ENCODE assay signal across 24 cellular contexts in genomic region chr2:106735807-106736206, GRCh38.
A peak's percentile ranks its signal among the peaks of the same experiment; 100 is the strongest.
DNase-seq lines count a peak whose midpoint lies in the region; ATAC-seq, FAIRE-seq and TF ChIP-seq lines count a peak whose summit lies in the region.
"Had no signal": no experiment of that assay in that cellular context is flagged by ENCODE, and none has a peak within 500 bp of the region (broad histone marks: within the 10 kb centered on the region; RNA-seq: fewer than 3 reads in every experiment).

No MANE protein-coding gene starts in this region.

- H3K9me3 ChIP-seq in HepG2 (ENCODE audit: low read length) = no peaks in the 10 kb centered on the region
- no peaks in the 10 kb centered on the region for H3K9me3 ChIP-seq in right lobe of liver
- no peaks in the 10 kb centered on the region for H3K9me3 ChIP-seq in K562 (replicated peaks; ENCODE audit: control insufficient read depth, insufficient read depth, low read depth, low read length)
- peaks cover 45% of the 10 kb centered on the region for H3K9me3 ChIP-seq in endodermal cell (ENCODE audit: control insufficient read depth, low read length)
- H3K9me3 ChIP-seq: BE2C, BLaER1 had no signal

- TF ChIP-seq POLR2A in HepG2 (IDR thresholded peaks at IDR 0.05; ENCODE audit: insufficient read depth in 1 of 2, low read depth in 2 of 2, low read length in 2 of 2) (no peak), right lobe of liver (IDR thresholded peaks at IDR 0.05) (no peak), K562 (conservative IDR thresholded peaks at IDR 0.05) (no peak)

- H3K4me3 Mint-ChIP-seq in endodermal cell = no peak overlapping the region
- H3K4me3 Mint-ChIP-seq: CD14-positive monocyte; CD4-positive, alpha-beta memory T cell; CD4-positive, CD25-positive, alpha-beta regulatory T cell; CD8-positive, alpha-beta memory T cell had no signal

- no peaks in the 10 kb centered on the region for H3K27me3 Mint-ChIP-seq in endodermal cell (ENCODE audit: insufficient read depth)
- H3K27me3 Mint-ChIP-seq: CD8-positive, alpha-beta memory T cell had no signal

- H3K4me2 ChIP-seq in HepG2 (ENCODE audit: low read depth, low read length) = no peak overlapping the region
- H3K4me2 ChIP-seq in K562 (ENCODE audit: insufficient read depth, low read length) = no peak overlapping the region
- H3K4me2 ChIP-seq: BLaER1 had no signal

- POLR2A ChIA-PET in HepG2 (lab: Yijun Ruan, JAX) = no interaction called here
- POLR2A ChIA-PET in K562 (lab: Yijun Ruan, JAX) = no interaction called here

- TF ChIP-seq RAD21 in HepG2 (CRISPR knock-in tag; IDR thresholded peaks at IDR 0.05) (no peak), K562 (CRISPR knock-in tag; conservative IDR thresholded peaks at IDR 0.05 in 1 of 2, IDR thresholded peaks at IDR 0.05 in 1 of 2) (no peak)

- no peak overlapping the region for H3K27ac Mint-ChIP-seq in endodermal cell
- H3K27ac Mint-ChIP-seq: CD14-positive monocyte; CD4-positive, alpha-beta memory T cell; CD4-positive, CD25-positive, alpha-beta regulatory T cell; CD8-positive, alpha-beta memory T cell had no signal

- H3K27ac ChIP-seq in HepG2 (ENCODE audit: extremely low read length, insufficient read depth, low read length) (no peak overlapping the region), right lobe of liver (no peak overlapping the region), K562 (ENCODE audit: extremely low read depth, low read depth, low read length) (no peak overlapping the region), endodermal cell (ENCODE audit: low read depth, low read length) (no peak overlapping the region)
- H3K27ac ChIP-seq: 22Rv1, BLaER1 had no signal

- DNase-seq in HepG2 (ENCODE audit: low spot score) = no peak
- DNase-seq in right lobe of liver = no peak
- no peak for DNase-seq in K562 (ENCODE audit: extremely low read depth in 1 of 4, low spot score in 3 of 4)
- DNase-seq in endodermal cell = no peak
- no peak for DNase-seq in NCI-H2029 (lab: John Stamatoyannopoulos, UW)
- DNase-seq: ACHN; BE2C; C1 segment of cervical spinal cord; CD4-positive, alpha-beta memory T cell; CD4-positive, CD25-positive, alpha-beta regulatory T cell; CD8-positive, alpha-beta memory T cell; COR-L47; DMS 273 treated with DMSO at 0.1 percent for 48 hours; DMS153; DMS53; DMS79; GF-D8 had no signal

- no peaks in the 10 kb centered on the region for H3K79me2 ChIP-seq in HepG2 (ENCODE audit: insufficient read depth, low read length)
- no peaks in the 10 kb centered on the region for H3K79me2 ChIP-seq in K562 (ENCODE audit: control insufficient read depth, insufficient read depth, low read length)

- H3K4me1 ChIP-seq in HepG2 (ENCODE audit: insufficient read depth, low read length) (no peaks in the 10 kb centered on the region), right lobe of liver (no peaks in the 10 kb centered on the region), K562 (replicated peaks in 1 of 2; ENCODE audit: control insufficient read depth in 2 of 2, insufficient read depth in 2 of 2, low read length in 2 of 2) (no peaks in the 10 kb centered on the region), endodermal cell (ENCODE audit: control insufficient read depth, insufficient read depth, low read length) (peaks cover 4% of the 10 kb centered on the region)
- H3K4me1 ChIP-seq: BE2C, BLaER1 had no signal

- H3K9me3 Mint-ChIP-seq in endodermal cell = peaks cover 43% of the 10 kb centered on the region

- CTCF ChIA-PET in HepG2 (lab: Yijun Ruan, JAX; ENCODE audit: low intra/inter-chr PET ratio, low total read pairs) = no interaction called here
- CTCF ChIA-PET in K562 (lab: Yijun Ruan, JAX; ENCODE audit: low intra/inter-chr PET ratio) = no interaction called here

- BruUV-seq in HepG2 (replicated peaks; lab: Mats Ljungman, UMichigan) = no TSS peak
- no TSS peak for BruUV-seq in K562 (replicated peaks; lab: Mats Ljungman, UMichigan)

- no peak overlapping the region for H3K9ac ChIP-seq in HepG2 (ENCODE audit: insufficient read depth, low read depth, low read length)
- no peak overlapping the region for H3K9ac ChIP-seq in K562 (ENCODE audit: insufficient read depth in 1 of 2, low read depth in 2 of 2, low read length in 2 of 2)
- no peak overlapping the region for H3K9ac ChIP-seq in endodermal cell (ENCODE audit: extremely low read depth, low read length, poor library complexity, severe bottlenecking)
- H3K9ac ChIP-seq: BLaER1 had no signal

- in situ Hi-C loops in HepG2 (cut with HindIII; ENCODE audit: extremely low pct_ligation_motif_present, low pct_unique_long_range_greater_than_20kb) = no loop called here
- in situ Hi-C loops in K562 (cut with MboI) = no loop called here

- TF ChIP-seq CTCF in HepG2 (CRISPR knock-in tag; IDR thresholded peaks at IDR 0.05) (no peak), right lobe of liver (IDR thresholded peaks at IDR 0.05) (no peak), K562 (IDR thresholded peaks at IDR 0.05 in 2 of 3, conservative IDR thresholded peaks at IDR 0.05 in 1 of 3; ENCODE audit: insufficient read depth in 2 of 3, low read depth in 1 of 3, low read length in 3 of 3) (no peak), endodermal cell (conservative IDR thresholded peaks at IDR 0.05) (no peak)

- H3K36me3 ChIP-seq in HepG2 (replicated peaks in 1 of 2; ENCODE audit: control insufficient read depth in 1 of 2, insufficient read depth in 2 of 2, low read length in 2 of 2) (no peaks in the 10 kb centered on the region), right lobe of liver (no peaks in the 10 kb centered on the region), K562 (ENCODE audit: control insufficient read depth, insufficient read depth, low read length) (no peaks in the 10 kb centered on the region), endodermal cell (ENCODE audit: control insufficient read depth, insufficient read depth, low read length) (no peaks in the 10 kb centered on the region)
- H3K36me3 ChIP-seq: BE2C, BLaER1 had no signal

- no peak for FAIRE-seq in HepG2 (lab: Jason Lieb, UNC)
- no peak for FAIRE-seq in K562 (lab: Jason Lieb, UNC)
- FAIRE-seq: G401.6, GM12891, GM19239 had no signal

- TF ChIP-seq EP300 in HepG2 (IDR thresholded peaks at IDR 0.05; ENCODE audit: low read depth in 2 of 2, low read length in 2 of 2) (no peak), HepG2 (CRISPR knock-in tag; IDR thresholded peaks at IDR 0.05; ENCODE audit: borderline replicate concordance) (no peak), K562 (IDR thresholded peaks at IDR 0.05; ENCODE audit: low read length) (no peak)

- H3K4me3 ChIP-seq in HepG2 (replicated peaks in 1 of 3; ENCODE audit: insufficient read depth in 1 of 3, low read depth in 2 of 3, low read length in 3 of 3) (no peak overlapping the region), right lobe of liver (no peak overlapping the region), K562 (no peak overlapping the region), endodermal cell (ENCODE audit: low read length) (peak overlapping the region; percentile 59)
- H3K4me3 ChIP-seq: BLaER1 had no signal

- H3K27me3 ChIP-seq in HepG2 (ENCODE audit: control insufficient read depth in 1 of 2, insufficient read depth in 2 of 2, low read length in 2 of 2) = 0 out of 5 replicates have a peak, but pooled peaks cover 0 to 8% of the 10 kb centered on the region in 2 experiments
- H3K27me3 ChIP-seq in right lobe of liver = no peaks in the 10 kb centered on the region
- H3K27me3 ChIP-seq in K562 (ENCODE audit: control insufficient read depth in 2 of 2, insufficient read depth in 2 of 2, low read length in 2 of 2) = no peaks in the 10 kb centered on the region
- no peaks in the 10 kb centered on the region for H3K27me3 ChIP-seq in endodermal cell (ENCODE audit: control insufficient read depth, insufficient read depth, low read length, poor library complexity, severe bottlenecking)
- H3K27me3 ChIP-seq: BE2C, BLaER1 had no signal

- peaks cover 22% of the 10 kb centered on the region for H3K4me1 Mint-ChIP-seq in endodermal cell
- H3K4me1 Mint-ChIP-seq: CD14-positive monocyte; CD4-positive, alpha-beta memory T cell; CD4-positive, CD25-positive, alpha-beta regulatory T cell; CD8-positive, alpha-beta memory T cell had no signal

- no peaks in the 10 kb centered on the region for H4K20me1 ChIP-seq in HepG2 (ENCODE audit: insufficient read depth, low read length)
- H4K20me1 ChIP-seq in K562 (replicated peaks; ENCODE audit: control insufficient read depth, insufficient read depth, low read length) = no peaks in the 10 kb centered on the region; the same call in 1 of the 2 replicates
- H4K20me1 ChIP-seq: BLaER1 had no signal

- intact Hi-C loops in HepG2 (cut with micrococcal nuclease; ENCODE audit: unreplicated experiment) (no loop called here), right lobe of liver (cut with DNase I) (no loop called here), K562 (cut with micrococcal nuclease) (no loop called here)

- H2AFZ ChIP-seq in HepG2 (ENCODE audit: low read length) (no peak overlapping the region), K562 (ENCODE audit: low read depth, low read length) (no peak overlapping the region)

- no peaks in the 10 kb centered on the region for H3K9me1 ChIP-seq in K562 (ENCODE audit: control insufficient read depth, insufficient read depth, low read length)

- 7% methylated on average over 5 of the region's 5 CpGs for WGBS in HepG2 (ENCODE audit: low lambda C conversion rate)
- 51% methylated on average over 5 of the region's 5 CpGs for WGBS in right lobe of liver (ENCODE audit: insufficient coverage, low coverage, low lambda C conversion rate, missing lambda C conversion rate)
- WGBS in K562 (ENCODE audit: insufficient coverage, low coverage, missing lambda C conversion rate) = 1% methylated on average over 5 of the region's 5 CpGs
- 96 to 100% methylated on average over 1 to 5 of the region's 5 CpGs for WGBS in endodermal cell (ENCODE audit: insufficient coverage in 1 of 2, insufficient read length in 1 of 2), 2 experiments

- ATAC-seq in HepG2 (no peak), right lobe of liver (no peak), K562 (no peak), HG03432 (IDR thresholded peaks at IDR 0.05; ENCODE audit: unreplicated experiment) (no peak)

- H3K36me3 Mint-ChIP-seq in endodermal cell (ENCODE audit: low read depth) = no peaks in the 10 kb centered on the region
- H3K36me3 Mint-ChIP-seq: CD14-positive monocyte; CD4-positive, alpha-beta memory T cell; CD4-positive, CD25-positive, alpha-beta regulatory T cell; CD8-positive, alpha-beta memory T cell had no signal

TF ChIP-seq in HepG2, 621 proteins besides CTCF, POLR2A, EP300 and RAD21:
- peak; percentile 91 for TF ChIP-seq MAFF (IDR thresholded peaks at IDR 0.05; ENCODE audit: low read depth, low read length)
- TF ChIP-seq MIER2 (CRISPR knock-in tag; IDR thresholded peaks at IDR 0.05) = no peak
- peak; percentile 77 to 93 for TF ChIP-seq MAFK (conservative IDR thresholded peaks at IDR 0.05 in 1 of 2, IDR thresholded peaks at IDR 0.05 in 1 of 2; ENCODE audit: low read length in 2 of 2)

TF ChIP-seq in K562, 482 proteins besides CTCF, POLR2A, EP300 and RAD21 (continues in another document):
- no peak for TF ChIP-seq FOXJ2 (tag; IDR thresholded peaks at IDR 0.05)
- peak; percentile 46 for TF ChIP-seq MAFG (tag; conservative IDR thresholded peaks at IDR 0.05)
- TF ChIP-seq MAFK (IDR thresholded peaks at IDR 0.05; ENCODE audit: low read length) = peak; percentile 55; the same call in 1 of the 2 replicates
- no peak for TF ChIP-seq SLC30A9 (CRISPR knock-in tag; IDR thresholded peaks at IDR 0.05)
- TF ChIP-seq C11orf30 (IDR thresholded peaks at IDR 0.05; ENCODE audit: low read depth) = peak; percentile 21; the same call in 1 of the 2 replicates
- TF ChIP-seq HDAC1 (IDR thresholded peaks at IDR 0.05) = no peak
- TF ChIP-seq NFXL1 (CRISPR knock-in tag; IDR thresholded peaks at IDR 0.05) = no peak

Comparison
In these comparisons a context has a peak if more than half of its experiments do, and no peak if none do; other contexts are left out.
1. Of the 241 proteins assayed by ChIP-seq in both HepG2 and K562: peak only in HepG2: none; only in K562: MAFG; in both: MAFF and MAFK; in neither: 238.